10 cellular contexts compared by ENCODE assay signal in the genomic region with DNA sequence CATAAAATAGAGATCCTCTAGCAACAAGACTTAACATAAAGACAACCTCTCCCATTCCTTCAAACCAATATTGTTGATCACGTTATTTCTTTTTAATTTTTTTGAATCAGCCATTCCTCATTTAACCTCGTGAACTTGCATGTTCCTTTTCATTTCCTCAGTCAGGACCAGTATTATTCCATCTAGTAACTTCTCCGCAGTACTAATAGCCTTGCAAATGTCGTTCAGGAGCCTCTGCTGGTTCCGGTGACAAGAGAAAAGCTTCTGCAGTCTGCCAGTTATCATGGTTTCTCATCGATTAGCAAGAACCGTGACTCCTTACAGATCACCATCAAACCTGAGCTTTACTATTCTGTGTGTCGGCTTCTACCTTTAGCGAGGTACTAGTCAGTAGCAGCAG. TPM values are rescaled to one million over a fixed set of nuclear protein-coding genes. Genes with fewer than 3 reads are reported as not detected.
A peak's percentile ranks its signal among the peaks of the same experiment; 100 is the strongest.
DNase-seq lines count a peak whose midpoint lies in the region; ATAC-seq and TF ChIP-seq lines count a peak whose summit lies in the region.
"Had no signal": no experiment of that assay in that cellular context is flagged by ENCODE, and none has a peak within 500 bp of the region (broad histone marks: within the 10 kb centered on the region; RNA-seq: fewer than 3 reads in every experiment).

No MANE protein-coding gene starts in this region.

- ATAC-seq in GM18517 (IDR thresholded peaks at IDR 0.05; ENCODE audit: unreplicated experiment): no peak
- ATAC-seq in HG02870 (IDR thresholded peaks at IDR 0.05; ENCODE audit: unreplicated experiment): no peak
- no peak for ATAC-seq in HG02840 (IDR thresholded peaks at IDR 0.05; ENCODE audit: low FRiP score, unreplicated experiment)

- H4K20me1 ChIP-seq in neural cell (ENCODE audit: insufficient read depth): no peaks in the 10 kb centered on the region

- H3K9ac ChIP-seq in endodermal cell (ENCODE audit: extremely low read depth, low read length, poor library complexity, severe bottlenecking) (peak overlapping the region; percentile 83), neural cell (ENCODE audit: low read length) (peak overlapping the region; percentile 94)

- POLR2A ChIA-PET in AG04450 (lab: Yijun Ruan, JAX): no interaction called here

- H3K9me2 ChIP-seq in neural cell (ENCODE audit: insufficient read depth, low read length): no peaks in the 10 kb centered on the region

- H3K36me3 Mint-ChIP-seq in endodermal cell (ENCODE audit: low read depth): peaks cover 3% of the 10 kb centered on the region
- H3K36me3 Mint-ChIP-seq: CD8-positive, alpha-beta memory T cell had no signal

- H3F3A ChIP-seq in neural cell (ENCODE audit: insufficient read depth, low read length, poor library complexity, severe bottlenecking): no peaks in the 10 kb centered on the region

- H3K27me3 Mint-ChIP-seq in endodermal cell (ENCODE audit: insufficient read depth): peaks cover 2% of the 10 kb centered on the region

- H3K4me2 ChIP-seq in neural cell (ENCODE audit: low read length): peak overlapping the region; percentile 95

- TF ChIP-seq RAD21 in neural cell (conservative IDR thresholded peaks at IDR 0.05): no peak

- no peak overlapping the region for H2AFZ ChIP-seq in neural cell (ENCODE audit: low read depth, low read length)

- peaks cover 44% of the 10 kb centered on the region for H3K4me1 Mint-ChIP-seq in endodermal cell

- no peak for DNase-seq in AG04450 (ENCODE audit: low read depth, low spot score)
- DNase-seq in NCI-H2029 treated with DMSO at 0.1 percent for 48 hours (lab: John Stamatoyannopoulos, UW): peak; percentile 71
- DNase-seq in endodermal cell: no peak
- no peak for DNase-seq in iPS-NIHi7 (ENCODE audit: extremely low spot score)
- DNase-seq: CD8-positive, alpha-beta memory T cell had no signal

- peaks cover 3% of the 10 kb centered on the region for H3K27me3 ChIP-seq in AG04450 (ENCODE audit: control insufficient read depth, insufficient read depth, low read length)
- peaks cover 6% of the 10 kb centered on the region for H3K27me3 ChIP-seq in endodermal cell (ENCODE audit: control insufficient read depth, insufficient read depth, low read length, poor library complexity, severe bottlenecking)
- H3K27me3 ChIP-seq in neural cell (ENCODE audit: insufficient read depth, low read depth, low read length): no peaks in the 10 kb centered on the region

- H3K9me3 Mint-ChIP-seq in endodermal cell: no peaks in the 10 kb centered on the region
- H3K9me3 Mint-ChIP-seq: CD8-positive, alpha-beta memory T cell; T-helper 1 cell treated with Interleukin-12 subunit alpha and Interleukin-12 subunit beta and Interleukin-4 antibody, amounts not matched to agents 30 μg/mL and 1 μg/mL, for 36 hours had no signal

- H3K36me3 ChIP-seq in endodermal cell (ENCODE audit: control insufficient read depth, insufficient read depth, low read length) (no peaks in the 10 kb centered on the region), neural cell (ENCODE audit: insufficient read depth, low read length) (no peaks in the 10 kb centered on the region)

- H3K4me3 Mint-ChIP-seq in endodermal cell: peak overlapping the region; percentile 97
- H3K4me3 Mint-ChIP-seq: T-helper 1 cell treated with Interleukin-12 subunit alpha and Interleukin-12 subunit beta and Interleukin-4 antibody, amounts not matched to agents 30 μg/mL and 1 μg/mL, for 36 hours had no signal

- no peak overlapping the region for H3K27ac ChIP-seq in AG04450 (ENCODE audit: low read depth, low read length)
- no peak overlapping the region for H3K27ac ChIP-seq in endodermal cell (ENCODE audit: low read depth, low read length)
- peak overlapping the region; percentile 95 for H3K27ac ChIP-seq in neural cell (ENCODE audit: low read length)

- H3K9me3 ChIP-seq in AG04450 (ENCODE audit: control insufficient read depth, insufficient read depth, low read length) (no peaks in the 10 kb centered on the region; the same call in 1 of the 2 replicates), endodermal cell (ENCODE audit: control insufficient read depth, low read length) (no peaks in the 10 kb centered on the region), neural cell (ENCODE audit: low read length) (no peaks in the 10 kb centered on the region)

- TF ChIP-seq EP300 in neural cell (conservative IDR thresholded peaks at IDR 0.05; ENCODE audit: poor library complexity, severe bottlenecking): no peak

- CTCF ChIA-PET in AG04450 (lab: Charles Lee): interaction anchor here (0.7 to 2.7 kb wide), 10 partner anchors 10 to 559 kb away, joined by 3 to 21 read pairs (median 4); no protein-coding TSS in a partner anchor

- H3K27ac Mint-ChIP-seq in endodermal cell: peak overlapping the region; percentile 80
- H3K27ac Mint-ChIP-seq: CD8-positive, alpha-beta memory T cell; T-helper 1 cell treated with Interleukin-12 subunit alpha and Interleukin-12 subunit beta and Interleukin-4 antibody, amounts not matched to agents 30 μg/mL and 1 μg/mL, for 36 hours had no signal

- TF ChIP-seq CTCF in AG04450 (IDR thresholded peaks at IDR 0.05; ENCODE audit: low read depth, low read length) (no peak), endodermal cell (conservative IDR thresholded peaks at IDR 0.05) (no peak), neural cell (IDR thresholded peaks at IDR 0.05; ENCODE audit: poor library complexity, severe bottlenecking) (no peak)

- WGBS in endodermal cell (ENCODE audit: insufficient coverage in 1 of 2, insufficient read length in 1 of 2), 2 experiments: 12% methylated on average over 6 to 9 of the region's 9 CpGs

- H3K79me2 ChIP-seq in neural cell (replicated peaks; ENCODE audit: insufficient read depth, low read length): peaks cover 74% of the 10 kb centered on the region

- no peaks in the 10 kb centered on the region for H3K4me1 ChIP-seq in endodermal cell (ENCODE audit: control insufficient read depth, insufficient read depth, low read length)

- peak overlapping the region; percentile 1 for H3K4me3 ChIP-seq in AG04450 (ENCODE audit: low read depth, low read length)
- peak overlapping the region; percentile 94 for H3K4me3 ChIP-seq in endodermal cell (ENCODE audit: low read length)
- peak overlapping the region; percentile 86 for H3K4me3 ChIP-seq in neural cell (ENCODE audit: low read length)

TF ChIP-seq in neural cell, 6 proteins besides CTCF, POLR2A, EP300 and RAD21:
- no peak for TF ChIP-seq MXI1 (conservative IDR thresholded peaks at IDR 0.05; ENCODE audit: poor library complexity, severe bottlenecking)
- peak; percentile 26 for TF ChIP-seq SMC3 (conservative IDR thresholded peaks at IDR 0.05; ENCODE audit: poor library complexity)

RNA-seq across cellular contexts. Expression of a gene that starts 3.0 kb away (rescaled TPM):
- polyA plus RNA-seq in AG04450 (2011; rRNA removed) (793 and 870 TPM in 2 replicates), neural cell (462 and 470 TPM in 2 replicates)
- polyA minus RNA-seq in AG04450 (2011; rRNA and poly(A)+ RNA removed): 431 and 505 TPM in 2 replicates
- 100 to 1,000 TPM; 460 to 557 TPM for total RNA-seq in endodermal cell
- polyA plus RNA-seq in endodermal cell (2013, experiment 1 of 2): 396 TPM
- polyA plus RNA-seq in endodermal cell (2013, experiment 2 of 2): 358 TPM
- 570 and 576 TPM in 2 replicates for polyA minus RNA-seq in neural cell

Comparison
In these comparisons a context has a peak if more than half of its experiments do, and no peak if none do; other contexts are left out.
1. H3K4me3 ChIP-seq: peak in every context shown above with its lines; median percentile 94 in endodermal cell; 86 in neural cell; 1 in AG04450.